ENCODE assay signal across 22 cellular contexts in the genomic region with DNA sequence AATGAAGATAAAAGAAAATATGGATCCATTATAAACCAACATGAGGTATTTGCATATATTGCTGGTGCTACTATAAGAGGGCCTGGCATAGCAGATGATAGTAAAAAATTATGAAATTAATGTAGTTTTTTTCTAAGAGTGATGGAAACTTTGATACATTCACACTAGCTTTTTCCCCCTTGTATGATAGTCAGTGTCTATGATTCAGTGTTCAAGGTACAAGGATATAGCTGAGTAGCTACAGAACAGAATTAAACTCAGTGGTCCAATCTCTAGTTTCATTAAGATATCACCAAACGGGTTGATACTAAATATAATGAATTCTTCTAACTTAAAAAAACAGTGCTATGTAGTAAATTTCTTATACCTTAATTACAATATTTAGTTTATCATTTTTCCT.
"Had no signal": no experiment of that assay in that cellular context is flagged by ENCODE, and none has a peak within 500 bp of the region (broad histone marks: within the 10 kb centered on the region; RNA-seq: fewer than 3 reads in every experiment).

No MANE protein-coding gene starts in this region.

- H3K4me1 Mint-ChIP-seq: activated naive CD8-positive, alpha-beta T cell treated with anti-CD3 and anti-CD28 coated beads, Interleukin-2, amount 10 ng/mL, durations not matched to agents 7 days and 5 days; endodermal cell; natural killer cell; T-cell had no signal

- H3K4me3 Mint-ChIP-seq: activated CD4-positive, alpha-beta memory T cell treated with anti-CD3 and anti-CD28 coated beads for 36 hours; activated CD8-positive, alpha-beta memory T cell treated with anti-CD3 and anti-CD28 coated beads, Interleukin-2, amount 10 ng/mL, durations not matched to agents 7 days and 5 days; activated naive CD8-positive, alpha-beta T cell treated with anti-CD3 and anti-CD28 coated beads, Interleukin-2, amount 10 ng/mL, durations not matched to agents 7 days and 5 days; endodermal cell; natural killer cell; T-cell; T-helper 2 cell treated with Interferon-gamma antibody and Interleukin-4, amounts not matched to agents 5 μg/mL and 100 μg/mL, for 36 hours had no signal

- DNase-seq: activated CD4-positive, alpha-beta memory T cell treated with anti-CD3 and anti-CD28 coated beads for 36 hours; activated CD4-positive, alpha-beta T cell treated with anti-CD3 and anti-CD28 coated beads for 1 hour; activated CD8-positive, alpha-beta memory T cell treated with anti-CD3 and anti-CD28 coated beads, Interleukin-2, amount 10 ng/mL, durations not matched to agents 7 days and 5 days; activated naive CD8-positive, alpha-beta T cell treated with anti-CD3 and anti-CD28 coated beads, Interleukin-2, amount 10 ng/mL, durations not matched to agents 7 days and 5 days; amygdala; cerebellar nuclear complex; cortex of kidney; endodermal cell; esophagus squamous epithelium; left ventricle myocardium superior; midbrain; natural killer cell; retina; SJCRH30; stimulated activated CD4-positive, alpha-beta T cell treated with anti-CD3 and anti-CD28 coated beads, Interleukin-1b, Interleukin-23, amount 100 ng/mL, for 48 hours; T-cell; upper lobe of left lung had no signal

- H3K27me3 ChIP-seq: esophagus squamous epithelium, gastroesophageal sphincter, SJCRH30, upper lobe of left lung had no signal

- H3K27ac ChIP-seq: esophagus squamous epithelium, gastroesophageal sphincter, SJCRH30, upper lobe of left lung, VCaP had no signal

- H3K4me1 ChIP-seq: esophagus squamous epithelium, gastroesophageal sphincter, upper lobe of left lung had no signal

- H3K4me3 ChIP-seq: esophagus squamous epithelium, gastroesophageal sphincter, SJCRH30, upper lobe of left lung had no signal

- H3K27ac Mint-ChIP-seq: activated CD8-positive, alpha-beta memory T cell treated with anti-CD3 and anti-CD28 coated beads, Interleukin-2, amount 10 ng/mL, durations not matched to agents 7 days and 5 days; activated naive CD8-positive, alpha-beta T cell treated with anti-CD3 and anti-CD28 coated beads, Interleukin-2, amount 10 ng/mL, durations not matched to agents 7 days and 5 days; endodermal cell; natural killer cell; progenitor cell of endocrine pancreas; T-cell; T-helper 2 cell treated with Interferon-gamma antibody and Interleukin-4, amounts not matched to agents 5 μg/mL and 100 μg/mL, for 36 hours had no signal

- H3K9me3 Mint-ChIP-seq: activated naive CD8-positive, alpha-beta T cell treated with anti-CD3 and anti-CD28 coated beads, Interleukin-2, amount 10 ng/mL, durations not matched to agents 7 days and 5 days; endodermal cell; natural killer cell had no signal

- H3K9me3 ChIP-seq: esophagus squamous epithelium, gastroesophageal sphincter, SJCRH30, upper lobe of left lung had no signal

- H3K27me3 Mint-ChIP-seq: activated CD4-positive, alpha-beta memory T cell treated with anti-CD3 and anti-CD28 coated beads for 36 hours; activated CD8-positive, alpha-beta memory T cell treated with anti-CD3 and anti-CD28 coated beads, Interleukin-2, amount 10 ng/mL, durations not matched to agents 7 days and 5 days; activated naive CD8-positive, alpha-beta T cell treated with anti-CD3 and anti-CD28 coated beads, Interleukin-2, amount 10 ng/mL, durations not matched to agents 7 days and 5 days; progenitor cell of endocrine pancreas; T-cell had no signal

- FAIRE-seq: islet of Langerhans had no signal
